ENCODE assay signal across 23 cellular contexts in the genomic region with DNA sequence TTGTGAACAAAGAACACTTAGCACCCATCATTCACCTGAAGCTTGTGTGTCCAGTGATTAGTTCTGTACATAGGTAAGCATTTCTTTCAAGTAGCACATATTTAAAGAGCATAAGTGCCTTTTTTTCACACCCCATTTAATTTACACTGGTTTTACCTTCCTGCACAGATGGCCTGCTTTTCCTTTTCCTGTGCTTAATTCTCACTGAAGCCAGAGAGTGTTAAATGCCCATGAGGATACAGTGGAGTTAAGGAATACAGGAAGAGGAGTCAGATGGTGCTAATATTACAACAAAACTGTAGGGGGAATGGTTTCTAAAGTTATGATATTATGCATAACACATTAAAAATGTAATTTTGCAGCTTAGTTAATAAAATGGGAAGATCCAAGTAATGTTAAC. TPM values are rescaled to one million over a fixed set of nuclear protein-coding genes. Genes with fewer than 3 reads are reported as not detected.
A peak's percentile ranks its signal among the peaks of the same experiment; 100 is the strongest.
DNase-seq lines count a peak whose midpoint lies in the region; ATAC-seq and TF ChIP-seq lines count a peak whose summit lies in the region.
"Had no signal": no experiment of that assay in that cellular context is flagged by ENCODE, and none has a peak within 500 bp of the region (broad histone marks: within the 10 kb centered on the region; RNA-seq: fewer than 3 reads in every experiment).

No MANE protein-coding gene starts in this region.

- H3K4me1 ChIP-seq in right lobe of liver: no peaks in the 10 kb centered on the region
- H3K4me1 ChIP-seq: left lung, upper lobe of left lung had no signal

- ATAC-seq in right lobe of liver: no peak
- ATAC-seq: left lung, natural killer cell had no signal

- peak; percentile 8 for DNase-seq in NCI-H1105 treated with DMSO at 0.1 percent for 48 hours (lab: John Stamatoyannopoulos, UW)
- DNase-seq in NCI-H1105 (lab: John Stamatoyannopoulos, UW): no peak
- DNase-seq in NCI-H2029 (lab: John Stamatoyannopoulos, UW): peak; percentile 10
- DNase-seq in NCI-H69 (lab: John Stamatoyannopoulos, UW): peak; percentile 98
- DNase-seq in left kidney (ENCODE audit: low read depth, low spot score): peak; percentile 4
- no peak for DNase-seq in right lobe of liver
- no peak for DNase-seq in effector CD4-positive, alpha-beta T cell
- DNase-seq in NCI-H2227 treated with DMSO at 0.1 percent for 48 hours (lab: John Stamatoyannopoulos, UW): no peak
- DNase-seq: activated CD4-positive, CD25-positive, alpha-beta regulatory T cell treated with anti-CD3 and anti-CD28 coated beads, Interleukin-2, amount 50 U/mL, for 72 hours; activated naive CD4-positive, alpha-beta T cell treated with anti-CD3 and anti-CD28 coated beads for 36 hours; activated T-cell treated with anti-CD3 and anti-CD28 coated beads, Interleukin-2, amount 50 U/mL, for 24 hours; aorta; esophagus squamous epithelium; GDM1; HFFc6; left lung; natural killer cell; ovary; right cardiac atrium; SW 1271; upper lobe of left lung had no signal

- TF ChIP-seq POLR2A in right lobe of liver (IDR thresholded peaks at IDR 0.05): no peak

- H3K27ac ChIP-seq in right lobe of liver: no peak overlapping the region
- H3K27ac ChIP-seq: 22Rv1, esophagus squamous epithelium, HL-60, left lung, ovary, upper lobe of left lung had no signal

- no peak for TF ChIP-seq CTCF in right lobe of liver (IDR thresholded peaks at IDR 0.05)

- no peaks in the 10 kb centered on the region for H3K27me3 ChIP-seq in right lobe of liver
- H3K27me3 ChIP-seq: esophagus squamous epithelium, left lung, ovary, upper lobe of left lung had no signal

- no peak overlapping the region for H3K4me3 ChIP-seq in right lobe of liver
- H3K4me3 ChIP-seq: esophagus squamous epithelium, left lung, ovary, upper lobe of left lung had no signal

- H3K9me3 ChIP-seq in right lobe of liver: no peaks in the 10 kb centered on the region
- H3K9me3 ChIP-seq: esophagus squamous epithelium, left lung, ovary, upper lobe of left lung had no signal

- intact Hi-C loops in right lobe of liver (cut with DNase I): no loop called here

- H3K36me3 ChIP-seq in right lobe of liver: no peaks in the 10 kb centered on the region
- H3K36me3 ChIP-seq: esophagus squamous epithelium, left lung, ovary, upper lobe of left lung had no signal

RNA-seq across cellular contexts. Expression of a gene that starts 31.0 kb away (rescaled TPM):
- 10 to 100 TPM in 4 of 6 experiments, 1 to 10 TPM in 2; 7.9 to 20.7 (median 12.2) TPM for total RNA-seq in right lobe of liver

Comparison
In these comparisons a context has a peak if more than half of its experiments do, and no peak if none do; other contexts are left out.
1. DNase-seq: peak in NCI-H1105 treated with DMSO at 0.1 percent for 48 hours (single experiment), NCI-H2029 (single experiment), NCI-H69 (single experiment) and left kidney (single experiment); none in NCI-H1105 (single experiment), right lobe of liver (0 of 3), effector CD4-positive, alpha-beta T cell (single experiment) and NCI-H2227 treated with DMSO at 0.1 percent for 48 hours (single experiment).